In genomic region chr3:187999821-188000220, GRCh38 we compare ENCODE assay signal across 11 cellular contexts.
DNase-seq lines count a peak whose midpoint lies in the region; ATAC-seq and TF ChIP-seq lines count a peak whose summit lies in the region.
"Had no signal": no experiment of that assay in that cellular context is flagged by ENCODE, and none has a peak within 500 bp of the region (broad histone marks: within the 10 kb centered on the region; RNA-seq: fewer than 3 reads in every experiment).

No MANE protein-coding gene starts in this region.

- TF ChIP-seq CTCF in Loucy (conservative IDR thresholded peaks at IDR 0.05; ENCODE audit: low read length) = no peak
- TF ChIP-seq CTCF in left lung (IDR thresholded peaks at IDR 0.05) = no peak
- TF ChIP-seq CTCF in GM20000 (IDR thresholded peaks at IDR 0.05; ENCODE audit: extremely low read depth, missing control alignments) = no peak
- TF ChIP-seq CTCF in right atrium auricular region (IDR thresholded peaks at IDR 0.05) = no peak

- H3K9ac ChIP-seq in BLaER1 treated with 17β-estradiol and CSF1 and Interleukin-3, amounts not matched to agents 10 nM and 100 nM = peak overlapping the region in 9 of 11 experiments; percentile 34 to 84 (median 57); a peak in 13 of 22 replicates
- peak overlapping the region; percentile 76 for H3K9ac ChIP-seq in Loucy (ENCODE audit: low read depth, low read length, poor library complexity, severe bottlenecking)

- no peaks in the 10 kb centered on the region for H3K79me2 ChIP-seq in Loucy (ENCODE audit: insufficient read depth, low read length)

- DNase-seq in activated CD4-positive, alpha-beta T cell treated with anti-CD3 and anti-CD28 coated beads, Interleukin-2, amount 50 U/mL, for 48 hours = peak; percentile 32 to 36
- DNase-seq in left lung = no peak
- no peak for DNase-seq in NCI-H748 treated with DMSO at 0.1 percent for 48 hours (lab: John Stamatoyannopoulos, UW)
- no peak for DNase-seq in GM20000 (ENCODE audit: low spot score)
- no peak for DNase-seq in right atrium auricular region (ENCODE audit: low spot score)
- DNase-seq in putamen (ENCODE audit: low spot score) = no peak
- DNase-seq: amygdala; Caco-2; NK-92 treated with Interleukin-12 subunit alpha and Interleukin-12 subunit beta, amount 100 ng/mL, for 24 hours had no signal

- intact Hi-C loops in left lung (cut with DNase I) = no loop called here

- peak overlapping the region; percentile 63 to 92 (median 81) for H3K4me2 ChIP-seq in BLaER1 treated with 17β-estradiol and CSF1 and Interleukin-3, amounts not matched to agents 10 nM and 100 nM
- H3K4me2 ChIP-seq in Loucy (ENCODE audit: low read depth, low read length, poor library complexity, severe bottlenecking) = peak overlapping the region; percentile 89

- H3K36me3 ChIP-seq in BLaER1 treated with 17β-estradiol and CSF1 and Interleukin-3, amounts not matched to agents 10 nM and 100 nM = no peaks in the 10 kb centered on the region
- H3K36me3 ChIP-seq in Loucy (ENCODE audit: insufficient read depth, low read length) (no peaks in the 10 kb centered on the region), left lung (no peaks in the 10 kb centered on the region), right atrium auricular region (no peaks in the 10 kb centered on the region)

- ATAC-seq in left lung = no peak

- H3F3A ChIP-seq in Loucy (ENCODE audit: low read depth) = peaks cover 5% of the 10 kb centered on the region; the same call in 1 of the 2 replicates

- H3K9me2 ChIP-seq in Loucy (replicated peaks; ENCODE audit: low read depth, low read length) = no peaks in the 10 kb centered on the region

- H3K4me3 ChIP-seq in BLaER1 treated with 17β-estradiol and CSF1 and Interleukin-3, amounts not matched to agents 10 nM and 100 nM = peak overlapping the region in 6 of 10 experiments; percentile 6 to 43 (median 26); a peak in 5 of 20 replicates
- peak overlapping the region; percentile 68 for H3K4me3 ChIP-seq in Loucy (ENCODE audit: low read length, poor library complexity, severe bottlenecking)
- no peak overlapping the region for H3K4me3 ChIP-seq in left lung
- H3K4me3 ChIP-seq in right atrium auricular region = no peak overlapping the region

- no peaks in the 10 kb centered on the region for H4K20me1 ChIP-seq in BLaER1 treated with 17β-estradiol and CSF1 and Interleukin-3, amounts not matched to agents 10 nM and 100 nM
- no peaks in the 10 kb centered on the region for H4K20me1 ChIP-seq in Loucy (ENCODE audit: insufficient read depth, low read length, poor library complexity, severe bottlenecking)

- no peak overlapping the region for H2AFZ ChIP-seq in Loucy (ENCODE audit: low read length)

- H3K27me3 ChIP-seq in BLaER1 treated with 17β-estradiol and CSF1 and Interleukin-3, amounts not matched to agents 10 nM and 100 nM = no peaks in the 10 kb centered on the region
- H3K27me3 ChIP-seq in Loucy (ENCODE audit: insufficient read depth, low read length, poor library complexity, severe bottlenecking) = no peaks in the 10 kb centered on the region
- no peaks in the 10 kb centered on the region for H3K27me3 ChIP-seq in left lung
- H3K27me3 ChIP-seq in right atrium auricular region = no peaks in the 10 kb centered on the region

- peaks cover 0 to 16% (median 0%) of the 10 kb centered on the region in 11 experiments; a peak in 9 of 22 replicates for H3K9me3 ChIP-seq in BLaER1 treated with 17β-estradiol and CSF1 and Interleukin-3, amounts not matched to agents 10 nM and 100 nM (replicated peaks in 1 of 11)
- H3K9me3 ChIP-seq in Loucy (ENCODE audit: insufficient read depth, low read depth, low read length) (no peaks in the 10 kb centered on the region), left lung (no peaks in the 10 kb centered on the region), right atrium auricular region (no peaks in the 10 kb centered on the region)
- H3K9me3 ChIP-seq: Caco-2 had no signal

- peaks cover 29 to 67% (median 47%) of the 10 kb centered on the region in 10 experiments for H3K4me1 ChIP-seq in BLaER1 treated with 17β-estradiol and CSF1 and Interleukin-3, amounts not matched to agents 10 nM and 100 nM
- peaks cover 95% of the 10 kb centered on the region for H3K4me1 ChIP-seq in Loucy (ENCODE audit: insufficient read depth, low read length, poor library complexity, severe bottlenecking)
- H3K4me1 ChIP-seq in left lung = peaks cover 0 to 18% of the 10 kb centered on the region in 2 donors
- H3K4me1 ChIP-seq in right atrium auricular region = no peaks in the 10 kb centered on the region

- peak overlapping the region; percentile 8 to 97 (median 78); a peak in 20 of 22 replicates for H3K27ac ChIP-seq in BLaER1 treated with 17β-estradiol and CSF1 and Interleukin-3, amounts not matched to agents 10 nM and 100 nM
- H3K27ac ChIP-seq in left lung = peak overlapping the region; percentile 11 to 72
- H3K27ac ChIP-seq in right atrium auricular region = no peak overlapping the region

Comparison
In these comparisons a context has a peak if more than half of its experiments do, and no peak if none do; other contexts are left out.
1. H3K27ac ChIP-seq: peak in BLaER1 treated with 17β-estradiol and CSF1 and Interleukin-3, amounts not matched to agents 10 nM and 100 nM (11 of 11) and left lung (2 of 2); none in right atrium auricular region (0 of 2).
2. H3K4me3 ChIP-seq: peak in BLaER1 treated with 17β-estradiol and CSF1 and Interleukin-3, amounts not matched to agents 10 nM and 100 nM (6 of 10) and Loucy (single experiment); none in left lung (0 of 2) and right atrium auricular region (0 of 2).
3. DNase-seq: peak in activated CD4-positive, alpha-beta T cell treated with anti-CD3 and anti-CD28 coated beads, Interleukin-2, amount 50 U/mL, for 48 hours (2 of 2); none in left lung (0 of 2), NCI-H748 treated with DMSO at 0.1 percent for 48 hours (single experiment), GM20000 (single experiment), right atrium auricular region (single experiment) and putamen (single experiment).